In genomic region chrX:40105791-40106676, GRCh38 we compare ENCODE assay signal across 8 cellular contexts. TPM values are rescaled to one million over a fixed set of nuclear protein-coding genes. Genes with fewer than 3 reads are reported as not detected.
A peak's percentile ranks its signal among the peaks of the same experiment; 100 is the strongest.
DNase-seq lines count a peak whose midpoint lies in the region; ATAC-seq and TF ChIP-seq lines count a peak whose summit lies in the region.

No MANE protein-coding gene starts in this region.

- H3K27me3 ChIP-seq in DND-41 (ENCODE audit: insufficient read depth, low read length, poor library complexity) (no peaks in the 10 kb centered on the region), KMS-11 (ENCODE audit: insufficient read depth, low read depth) (no peaks in the 10 kb centered on the region), ascending aorta (no peaks in the 10 kb centered on the region), gastrocnemius medialis (peaks cover 0 to 21% (median 15%) of the 10 kb centered on the region in 3 donors)

- H3K4me1 ChIP-seq in DND-41 (ENCODE audit: insufficient read depth, low read length) = peaks cover 41% of the 10 kb centered on the region
- peaks cover 41% of the 10 kb centered on the region for H3K4me1 ChIP-seq in KMS-11 (ENCODE audit: low read depth, poor library complexity, severe bottlenecking)
- peaks cover 5 to 17% of the 10 kb centered on the region in 2 donors for H3K4me1 ChIP-seq in ascending aorta
- H3K4me1 ChIP-seq in gastrocnemius medialis = peaks cover 6 to 12% of the 10 kb centered on the region in 2 donors

- DNase-seq in DND-41 (peak; percentile 80), SW 1271 (lab: John Stamatoyannopoulos, UW) (peak; percentile 0 to 7), ascending aorta (ENCODE audit: low spot score in 2 of 2) (no peak), hypothalamus (lab: John Stamatoyannopoulos, UW) (peak in 48 of 51 donors; percentile 1 to 79 (median 50)), gastrocnemius medialis (peak in 1 of 2 donors; percentile 61), A172 (ENCODE audit: low spot score) (no peak), kidney glomerular epithelial cell (lab: John Stamatoyannopoulos, UW) (no peak)

- intact Hi-C loops in ascending aorta (cut with DNase I) (loop anchor here (1.0 to 10.0 kb wide), 3 partner anchors 8 to 461 kb away; no protein-coding TSS in a partner anchor), gastrocnemius medialis (cut with DNase I; ENCODE audit: low total_unique reads) (loop anchor here (1.0 kb wide), 1 partner anchor 47 kb away; no protein-coding TSS in a partner anchor)

- H3K9me3 ChIP-seq in DND-41 (ENCODE audit: insufficient read depth, low read length, severe bottlenecking) = no peaks in the 10 kb centered on the region
- no peaks in the 10 kb centered on the region for H3K9me3 ChIP-seq in ascending aorta
- H3K9me3 ChIP-seq in gastrocnemius medialis = no peaks in the 10 kb centered on the region

- peak; percentile 25 for ATAC-seq in DND-41 (ENCODE audit: insufficient read depth, low read depth)
- peak; percentile 16 to 22 for ATAC-seq in gastrocnemius medialis

- TF ChIP-seq CTCF in DND-41 (IDR thresholded peaks at IDR 0.05; ENCODE audit: borderline replicate concordance, extremely low read depth, low read length, poor library complexity, severe bottlenecking) (no peak), KMS-11 (conservative IDR thresholded peaks at IDR 0.05; ENCODE audit: low read depth, low read length) (no peak), ascending aorta (IDR thresholded peaks at IDR 0.05) (no peak), gastrocnemius medialis (IDR thresholded peaks at IDR 0.05 in 4 of 5, conservative IDR thresholded peaks at IDR 0.05 in 1 of 5) (no peak)

- TF ChIP-seq POLR2A in gastrocnemius medialis (IDR thresholded peaks at IDR 0.05) = peak; percentile 30 to 31

- H3K9ac ChIP-seq in DND-41 (ENCODE audit: low read depth, low read length) (peak overlapping the region; percentile 76), KMS-11 (peak overlapping the region; percentile 92)

- peak overlapping the region; percentile 40 to 73; a peak in 3 of 4 replicates for H3K4me3 ChIP-seq in DND-41 (ENCODE audit: low read depth in 1 of 2, low read length in 2 of 2)
- no peak overlapping the region for H3K4me3 ChIP-seq in KMS-11 (IDR thresholded peaks at IDR 0.05; ENCODE audit: insufficient read depth, low read depth, low read length)
- H3K4me3 ChIP-seq in ascending aorta = peak overlapping the region; percentile 68 to 71
- peak overlapping the region; percentile 57 to 79 (median 66) for H3K4me3 ChIP-seq in gastrocnemius medialis

- H2AFZ ChIP-seq in DND-41 (ENCODE audit: low read depth, low read length) (peak overlapping the region; percentile 56), KMS-11 (ENCODE audit: low read depth) (no peak overlapping the region)

- H3K79me2 ChIP-seq in DND-41 (ENCODE audit: insufficient read depth, low read length) (peaks cover 64% of the 10 kb centered on the region), KMS-11 (ENCODE audit: insufficient read depth, low read depth) (peaks cover 34% of the 10 kb centered on the region; the same call in 1 of the 2 replicates)

- no peaks in the 10 kb centered on the region; the same call in 1 of the 2 replicates for H3K36me3 ChIP-seq in DND-41 (ENCODE audit: insufficient read depth, low read length)
- no peaks in the 10 kb centered on the region for H3K36me3 ChIP-seq in KMS-11 (ENCODE audit: insufficient read depth)
- H3K36me3 ChIP-seq in ascending aorta = no peaks in the 10 kb centered on the region
- H3K36me3 ChIP-seq in gastrocnemius medialis = no peaks in the 10 kb centered on the region

- H4K20me1 ChIP-seq in DND-41 (ENCODE audit: insufficient read depth, low read length) (peaks cover 4% of the 10 kb centered on the region), KMS-11 (ENCODE audit: insufficient read depth) (no peaks in the 10 kb centered on the region)

- H3K27ac ChIP-seq in DND-41 (ENCODE audit: low read length) (peak overlapping the region; percentile 96), KMS-11 (peak overlapping the region; percentile 97), ascending aorta (peak overlapping the region; percentile 83 to 96), gastrocnemius medialis (peak overlapping the region; percentile 86 to 95 (median 92))

- H3K4me2 ChIP-seq in DND-41 (ENCODE audit: insufficient read depth, low read length) = peak overlapping the region; percentile 79
- H3K4me2 ChIP-seq in KMS-11 = peak overlapping the region; percentile 69

- in situ Hi-C loops in gastrocnemius medialis (cut with MboI; ENCODE audit: low sequenced_read_pairs in 4 of 4) = no loop called here

RNA-seq across cellular contexts. Expression of gene BCOR, which starts 8.3 kb away (rescaled TPM):
- total RNA-seq in ascending aorta (26.7 TPM), gastrocnemius medialis (10 to 100 TPM in 3 of 4 donors, 1 to 10 TPM in 1; 6.5 to 43.8 (median 18.4) TPM)
- total RNA-seq in A172 (2014; rRNA removed; shearing (Covaris generic)) = 10.9 and 20.5 TPM in 2 replicates

Comparison
In these comparisons a context has a peak if more than half of its experiments do, and no peak if none do; other contexts are left out.
1. DNase-seq: peak in DND-41 (single experiment), SW 1271 (2 of 2) and hypothalamus (48 of 51); none in ascending aorta (0 of 2), A172 (single experiment) and kidney glomerular epithelial cell (single experiment).
2. Peak in every context shown above with its lines, with median percentiles within 50 percentile points of each other: H3K27ac ChIP-seq.